Comparison of ENCODE assay signal across 34 cellular contexts in the genomic region with DNA sequence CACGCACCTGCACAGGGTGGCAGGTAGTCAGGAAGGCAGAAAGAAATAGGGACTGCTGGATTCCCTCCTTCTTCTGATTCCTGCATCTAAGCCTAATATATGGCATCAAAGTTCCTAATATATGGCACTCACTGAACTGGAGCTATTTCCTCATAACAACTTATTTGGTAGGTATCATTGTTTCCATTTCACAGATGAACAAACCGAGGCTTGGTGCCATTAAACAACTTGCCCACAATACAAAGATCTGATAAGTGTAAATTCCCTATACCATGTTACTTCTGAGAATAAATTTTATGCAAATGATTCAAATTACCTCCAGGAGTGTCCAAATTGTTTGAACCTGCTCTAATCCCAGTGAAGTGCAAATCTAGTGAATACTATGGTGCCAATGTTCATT. TPM values are rescaled to one million over a fixed set of nuclear protein-coding genes. Genes with fewer than 3 reads are reported as not detected.
"Had no signal": no experiment of that assay in that cellular context is flagged by ENCODE, and none has a peak within 500 bp of the region (broad histone marks: within the 10 kb centered on the region; RNA-seq: fewer than 3 reads in every experiment).

No MANE protein-coding gene starts in this region.

- H3K4me3 Mint-ChIP-seq: activated B cell treated with CpG ODN at 0.5 μM for 24 hours; activated CD4-positive, alpha-beta memory T cell treated with anti-CD3 and anti-CD28 coated beads for 36 hours; activated CD8-positive, alpha-beta memory T cell treated with anti-CD3 and anti-CD28 coated beads, Interleukin-2, amount 10 ng/mL, durations not matched to agents 7 days and 5 days; activated naive CD8-positive, alpha-beta T cell treated with anti-CD3 and anti-CD28 coated beads, Interleukin-2, amount 10 ng/mL, durations not matched to agents 7 days and 5 days had no signal

- H3K27ac ChIP-seq: ascending aorta, cardiac muscle cell, VCaP had no signal

- H3K36me3 ChIP-seq: ascending aorta, cardiac muscle cell had no signal

- H3K27me3 ChIP-seq: ascending aorta, cardiac muscle cell had no signal

- DNase-seq: activated B cell treated with CpG ODN at 0.5 μM for 24 hours; activated CD4-positive, alpha-beta memory T cell treated with anti-CD3 and anti-CD28 coated beads for 36 hours; activated CD4-positive, alpha-beta T cell treated with anti-CD3 and anti-CD28 coated beads for 4 hours; activated CD4-positive, alpha-beta T cell treated with anti-CD3 and anti-CD28 coated beads, Interleukin-2, amount 50 U/mL, for 1 hour; activated CD4-positive, CD25-positive, alpha-beta regulatory T cell treated with anti-CD3 and anti-CD28 coated beads, Interleukin-2, amount 50 U/mL, for 72 hours; activated CD8-positive, alpha-beta memory T cell treated with anti-CD3 and anti-CD28 coated beads for 24 hours; activated CD8-positive, alpha-beta memory T cell treated with anti-CD3 and anti-CD28 coated beads, Interleukin-2, amount 10 ng/mL, durations not matched to agents 7 days and 5 days; activated CD8-positive, alpha-beta memory T cell treated with anti-CD3 and anti-CD28 coated beads, Interleukin-2, amount 50 U/mL, for 48 hours; activated effector memory CD4-positive, alpha-beta T cell treated with anti-CD3 and anti-CD28 coated beads, Interleukin-2, amount 50 U/mL, for 16 hours; activated naive CD4-positive, alpha-beta T cell treated with Interleukin-2 at 50 U/mL for 16 hours; activated naive CD8-positive, alpha-beta T cell treated with anti-CD3 and anti-CD28 coated beads, Interleukin-2, amount 10 ng/mL, durations not matched to agents 7 days and 5 days; activated T-cell treated with anti-CD3 and anti-CD28 coated beads, Interleukin-2, amount 50 U/mL, for 48 hours; amygdala; KG1; NCI-H1092 treated with DMSO at 0.1 percent for 48 hours; NCI-H1417; NCI-H146; NCI-H187; NCI-H2029 treated with DMSO at 0.1 percent for 48 hours; NCI-H2107; NCI-H2171; NCI-H510A; NCI-H526; NCI-H748 treated with DMSO at 0.1 percent for 48 hours; OCI-M1; Right ventricle myocardium superior; SW 1271; T-helper 1 cell; T-helper 2 cell; T-helper 9 cell had no signal

- H3K9me3 ChIP-seq: ascending aorta had no signal

- H3K9me3 Mint-ChIP-seq: activated B cell treated with CpG ODN at 0.5 μM for 24 hours; activated CD4-positive, alpha-beta memory T cell treated with anti-CD3 and anti-CD28 coated beads for 36 hours; activated naive CD4-positive, alpha-beta T cell treated with anti-CD3 and anti-CD28 coated beads, Interleukin-2, amount 50 U/mL, for 24 hours; activated naive CD8-positive, alpha-beta T cell treated with anti-CD3 and anti-CD28 coated beads, Interleukin-2, amount 10 ng/mL, durations not matched to agents 7 days and 5 days had no signal

- H3K27ac Mint-ChIP-seq: activated B cell treated with CpG ODN at 0.5 μM for 24 hours; activated CD4-positive, alpha-beta memory T cell treated with anti-CD3 and anti-CD28 coated beads for 36 hours; activated CD8-positive, alpha-beta memory T cell treated with anti-CD3 and anti-CD28 coated beads, Interleukin-2, amount 10 ng/mL, durations not matched to agents 7 days and 5 days; activated naive CD4-positive, alpha-beta T cell treated with anti-CD3 and anti-CD28 coated beads, Interleukin-2, amount 50 U/mL, for 24 hours; activated naive CD8-positive, alpha-beta T cell treated with anti-CD3 and anti-CD28 coated beads, Interleukin-2, amount 10 ng/mL, durations not matched to agents 7 days and 5 days had no signal

- ATAC-seq: activated CD8-positive, alpha-beta memory T cell treated with anti-CD3 and anti-CD28 coated beads, Interleukin-2, amount 10 ng/mL, durations not matched to agents 7 days and 5 days had no signal

- H3K4me3 ChIP-seq: ascending aorta, cardiac muscle cell had no signal

- H3K36me3 Mint-ChIP-seq: activated CD4-positive, alpha-beta memory T cell treated with anti-CD3 and anti-CD28 coated beads for 36 hours; activated CD8-positive, alpha-beta memory T cell treated with anti-CD3 and anti-CD28 coated beads, Interleukin-2, amount 10 ng/mL, durations not matched to agents 7 days and 5 days; activated naive CD4-positive, alpha-beta T cell treated with anti-CD3 and anti-CD28 coated beads, Interleukin-2, amount 50 U/mL, for 24 hours; activated naive CD8-positive, alpha-beta T cell treated with anti-CD3 and anti-CD28 coated beads, Interleukin-2, amount 10 ng/mL, durations not matched to agents 7 days and 5 days had no signal

RNA-seq across cellular contexts. Expression of a gene that starts 2.1 kb away (rescaled TPM):
- total RNA-seq: activated B cell treated with CpG ODN at 0.5 μM for 24 hours had no signal
